9 cellular contexts compared by ENCODE assay signal in the genomic region with DNA sequence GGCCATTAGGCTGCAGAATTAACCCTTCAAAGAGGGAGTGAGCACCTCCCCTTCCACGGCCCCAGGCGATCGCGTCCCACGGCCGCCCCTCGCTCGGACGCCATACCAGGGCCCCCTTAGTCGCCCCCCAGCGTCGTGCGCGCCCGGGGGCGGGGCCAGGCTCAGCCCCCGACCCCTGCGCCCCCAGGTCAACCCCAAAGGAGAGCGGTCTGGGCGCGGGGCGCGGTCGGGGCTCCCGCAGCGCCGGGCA. TPM values are rescaled to one million over a fixed set of nuclear protein-coding genes. Genes with fewer than 3 reads are reported as not detected.
DNase-seq lines count a peak whose midpoint lies in the region; ATAC-seq and TF ChIP-seq lines count a peak whose summit lies in the region.
"Had no signal": no experiment of that assay in that cellular context is flagged by ENCODE, and none has a peak within 500 bp of the region (broad histone marks: within the 10 kb centered on the region; RNA-seq: fewer than 3 reads in every experiment).

No MANE protein-coding gene starts in this region.

- TF ChIP-seq CTCF in adrenal gland (IDR thresholded peaks at IDR 0.05) (no peak), left lung (IDR thresholded peaks at IDR 0.05) (no peak)

- H3K36me3 Mint-ChIP-seq in activated CD4-positive, alpha-beta T cell treated with anti-CD3 and anti-CD28 coated beads for 36 hours (ENCODE audit: low read depth), result peaks cover 10% of the 10 kb centered on the region

- POLR2A ChIA-PET in activated CD4-positive, alpha-beta T cell treated with anti-CD3 and anti-CD28 coated beads for 36 hours (lab: Charles Lee), result interaction anchor here (0.6 to 1.3 kb wide), 2 partner anchors 18 to 24 kb away, joined by 3 to 6 read pairs; no protein-coding TSS in a partner anchor

- H3K36me3 ChIP-seq in adrenal gland (replicated peaks in 1 of 2), result no peaks in the 10 kb centered on the region
- no peaks in the 10 kb centered on the region for H3K36me3 ChIP-seq in left lung

- WGBS in adrenal gland, 4 donors, result 0 to 1% methylated on average over 27 of the region's 27 CpGs; no CpG with 5 or more reads in 2 of the 4 donors

- peaks cover 67% of the 10 kb centered on the region for H3K4me1 Mint-ChIP-seq in activated CD4-positive, alpha-beta T cell treated with anti-CD3 and anti-CD28 coated beads for 36 hours

- H3K4me3 ChIP-seq in adrenal gland (peak overlapping the region; percentile 76 to 99 (median 86)), left lung (peak overlapping the region; percentile 78 to 86)

- H3K4me1 ChIP-seq in adrenal gland (replicated peaks in 1 of 2), result peaks cover 42 to 48% of the 10 kb centered on the region in 2 donors
- peaks cover 35 to 64% of the 10 kb centered on the region in 2 donors for H3K4me1 ChIP-seq in left lung

- no peaks in the 10 kb centered on the region for H3K27me3 Mint-ChIP-seq in activated CD4-positive, alpha-beta T cell treated with anti-CD3 and anti-CD28 coated beads for 36 hours

- intact Hi-C loops in activated CD4-positive, alpha-beta T cell treated with anti-CD3 and anti-CD28 coated beads for 36 hours (cut with DNase I, micrococcal nuclease), result loop anchor here in 1 of 2 experiments (1.0 to 2.0 kb wide), 3 partner anchors 24 to 358 kb away; no protein-coding TSS in a partner anchor
- intact Hi-C loops in adrenal gland (cut with DNase I), result loop anchor here in 1 of 2 donors (5.0 kb wide), 1 partner anchor 42 kb away; a partner anchor contains a TSS
- intact Hi-C loops in left lung (cut with DNase I), result no loop called here

- DNase-seq in activated CD4-positive, alpha-beta T cell treated with anti-CD3 and anti-CD28 coated beads for 36 hours, result no peak
- DNase-seq in activated CD4-positive, alpha-beta T cell treated with anti-CD3 and anti-CD28 coated beads, Interleukin-2, amount 50 U/mL, for 48 hours, result no peak
- no peak for DNase-seq in adrenal gland
- DNase-seq in left lung, result no peak
- DNase-seq in GOT3 (lab: John Stamatoyannopoulos, UW), result no peak
- DNase-seq: NCI-H1048 had no signal

- ATAC-seq in activated CD4-positive, alpha-beta T cell treated with anti-CD3 and anti-CD28 coated beads for 36 hours, result no peak
- ATAC-seq in left lung, result no peak
- no peak for ATAC-seq in GM21515 (IDR thresholded peaks at IDR 0.05; ENCODE audit: unreplicated experiment)
- ATAC-seq in HG03442 (IDR thresholded peaks at IDR 0.05; ENCODE audit: unreplicated experiment), result no peak

- H3K27me3 ChIP-seq in adrenal gland (no peaks in the 10 kb centered on the region), left lung (no peaks in the 10 kb centered on the region)

- CTCF ChIA-PET in activated CD4-positive, alpha-beta T cell treated with anti-CD3 and anti-CD28 coated beads for 36 hours (lab: Charles Lee), result interaction anchor here (1.2 to 3.4 kb wide), 2 partner anchors 42 to 131 kb away, joined by 3 to 16 read pairs; no protein-coding TSS in a partner anchor

- H3K4me3 Mint-ChIP-seq in activated CD4-positive, alpha-beta T cell treated with anti-CD3 and anti-CD28 coated beads for 36 hours, result peak overlapping the region; percentile 87

- TF ChIP-seq POLR2A in adrenal gland (IDR thresholded peaks at IDR 0.05), result no peak

- H3K9me3 Mint-ChIP-seq in activated CD4-positive, alpha-beta T cell treated with anti-CD3 and anti-CD28 coated beads for 36 hours (ENCODE audit: low read depth), result no peaks in the 10 kb centered on the region

- H3K27ac ChIP-seq in adrenal gland (peak overlapping the region; percentile 87 to 100 (median 99)), left lung (peak overlapping the region; percentile 93 to 100), temporal lobe (ENCODE audit: low read depth, low read length) (peak overlapping the region; percentile 96)

- peak overlapping the region; percentile 91 for H3K27ac Mint-ChIP-seq in activated CD4-positive, alpha-beta T cell treated with anti-CD3 and anti-CD28 coated beads for 36 hours

- H3K9me3 ChIP-seq in adrenal gland (replicated peaks in 1 of 3) (no peaks in the 10 kb centered on the region), left lung (no peaks in the 10 kb centered on the region)

RNA-seq across cellular contexts. Expression of a gene that starts 0.4 kb away (rescaled TPM):
- total RNA-seq in activated CD4-positive, alpha-beta T cell treated with anti-CD3 and anti-CD28 coated beads for 36 hours, result 10 to 100 TPM; 17.5 to 20.9 TPM
- total RNA-seq in adrenal gland, result 100 to 1,000 TPM in 1 of 8 donors, 10 to 100 TPM in 7; 54.0 to 111 (median 76.4) TPM
- 10 to 100 TPM; 30.0 to 59.6 (median 54.6) TPM for polyA plus RNA-seq in adrenal gland
- total RNA-seq in left lung, result 10 to 100 TPM; 46.2 to 63.2 TPM
- total RNA-seq in temporal lobe, result 14.3 TPM

RNA-seq across cellular contexts. Expression of a gene that starts 2.2 kb away (rescaled TPM):
- not detected for total RNA-seq in activated CD4-positive, alpha-beta T cell treated with anti-CD3 and anti-CD28 coated beads for 36 hours
- total RNA-seq in adrenal gland, result not detected
- under 1 TPM in 1 of 3 donors, not detected in 2; 0.24 TPM for polyA plus RNA-seq in adrenal gland
- not detected for total RNA-seq in left lung
- not detected for total RNA-seq in temporal lobe

RNA-seq across cellular contexts. Expression of a gene that starts 5.1 kb away (rescaled TPM):
- total RNA-seq in activated CD4-positive, alpha-beta T cell treated with anti-CD3 and anti-CD28 coated beads for 36 hours, result 100 to 1,000 TPM; 193 to 203 TPM
- total RNA-seq in adrenal gland (100 to 1,000 TPM in 5 of 8 donors, 10 to 100 TPM in 3; 84.2 to 172 (median 118) TPM), left lung (100 to 1,000 TPM in 1 of 2 donors, 10 to 100 TPM in 1; 90.8 to 116 TPM), temporal lobe (50.2 TPM)
- polyA plus RNA-seq in adrenal gland, result 10 to 100 TPM; 19.3 to 80.4 (median 58.7) TPM

RNA-seq across cellular contexts. Expression of a gene that starts 34.2 kb away (rescaled TPM):
- total RNA-seq in activated CD4-positive, alpha-beta T cell treated with anti-CD3 and anti-CD28 coated beads for 36 hours, result 1 to 10 TPM; 7.8 to 8.7 TPM
- total RNA-seq in adrenal gland, result 10 to 100 TPM; 18.7 to 56.3 (median 39.0) TPM
- 10 to 100 TPM; 32.2 to 40.8 (median 32.9) TPM for polyA plus RNA-seq in adrenal gland
- 10 to 100 TPM; 10.6 to 12.1 TPM for total RNA-seq in left lung
- total RNA-seq in temporal lobe, result 15.7 TPM

RNA-seq across cellular contexts. Expression of a gene that starts 39.8 kb away (rescaled TPM):
- 10 to 100 TPM in 1 of 2 experiments, 1 to 10 TPM in 1; 6.9 to 10.6 TPM for total RNA-seq in activated CD4-positive, alpha-beta T cell treated with anti-CD3 and anti-CD28 coated beads for 36 hours
- total RNA-seq in adrenal gland, result 10 to 100 TPM; 12.8 to 76.7 (median 27.3) TPM
- polyA plus RNA-seq in adrenal gland, result 10 to 100 TPM; 10.2 to 33.2 (median 19.2) TPM
- total RNA-seq in left lung, result 1 to 10 TPM in 1 of 2 donors, under 1 TPM in 1; 0.97 to 1.7 TPM
- 3.7 TPM for total RNA-seq in temporal lobe
